ENCODE assay signal across 8 cellular contexts in genomic region chr1:227357229-227358078, GRCh38. TPM values are rescaled to one million over a fixed set of nuclear protein-coding genes. Genes with fewer than 3 reads are reported as not detected.
DNase-seq lines count a peak whose midpoint lies in the region; FAIRE-seq and TF ChIP-seq lines count a peak whose summit lies in the region.

No MANE protein-coding gene starts in this region.

- H3K79me2 ChIP-seq in hepatocyte, result no peaks in the 10 kb centered on the region

- H3K9me3 ChIP-seq in adrenal gland (replicated peaks in 1 of 3) (no peaks in the 10 kb centered on the region), hepatocyte (ENCODE audit: low read depth) (no peaks in the 10 kb centered on the region), small intestine (ENCODE audit: control insufficient read depth, low read depth) (no peaks in the 10 kb centered on the region)
- no peaks in the 10 kb centered on the region for H3K9me3 ChIP-seq in effector memory CD4-positive, alpha-beta T cell (ENCODE audit: control insufficient read depth, low read length)

- H3K27ac ChIP-seq in adrenal gland, result peak overlapping the region; percentile 59 to 88 (median 62)
- H3K27ac ChIP-seq in hepatocyte, result peak overlapping the region; percentile 79
- H3K27ac ChIP-seq in small intestine (ENCODE audit: low read depth in 1 of 2, low read length in 1 of 2), result peak overlapping the region; percentile 67 to 88
- H3K27ac ChIP-seq in effector memory CD4-positive, alpha-beta T cell (ENCODE audit: insufficient read depth, low read length, poor library complexity, severe bottlenecking), result no peak overlapping the region
- H3K27ac ChIP-seq in substantia nigra (ENCODE audit: low read depth, low read length, poor library complexity, severe bottlenecking), result no peak overlapping the region

- H3K9me2 ChIP-seq in hepatocyte (replicated peaks; ENCODE audit: insufficient read depth), result no peaks in the 10 kb centered on the region

- no peak for TF ChIP-seq POLR2A in adrenal gland (IDR thresholded peaks at IDR 0.05)

- intact Hi-C loops in adrenal gland (cut with DNase I), result no loop called here

- no peak overlapping the region for H2AFZ ChIP-seq in hepatocyte

- DNase-seq in HCEC 1CT, result peak; percentile 88
- DNase-seq in adrenal gland, result peak; percentile 76 to 93 (median 90)
- peak; percentile 72 for DNase-seq in hepatocyte (ENCODE audit: low spot score)
- peak; percentile 90 for DNase-seq in small intestine
- no peak for DNase-seq in effector memory CD4-positive, alpha-beta T cell
- DNase-seq in activated CD4-positive, alpha-beta T cell treated with anti-CD3 and anti-CD28 coated beads, Interleukin-2, amount 50 U/mL, for 1 hour, result no peak
- no peak for DNase-seq in NCI-H526 (lab: John Stamatoyannopoulos, UW)
- DNase-seq in substantia nigra (lab: John Stamatoyannopoulos, UW), result no peak

- no peak for FAIRE-seq in small intestine (lab: Jason Lieb, UNC)

- peak overlapping the region; percentile 44 for H3K4me2 ChIP-seq in hepatocyte

- H3K4me1 ChIP-seq in adrenal gland (replicated peaks in 1 of 2), result peaks cover 18 to 23% of the 10 kb centered on the region in 2 donors
- peaks cover 13% of the 10 kb centered on the region for H3K4me1 ChIP-seq in hepatocyte (ENCODE audit: insufficient read depth)
- no peaks in the 10 kb centered on the region for H3K4me1 ChIP-seq in small intestine (ENCODE audit: control insufficient read depth in 2 of 2, insufficient read depth in 1 of 2, low read depth in 1 of 2, low read length in 1 of 2)
- no peaks in the 10 kb centered on the region for H3K4me1 ChIP-seq in effector memory CD4-positive, alpha-beta T cell (ENCODE audit: control insufficient read depth, insufficient read depth, low read length, poor library complexity, severe bottlenecking)

- H3K4me3 ChIP-seq in adrenal gland (no peak overlapping the region), hepatocyte (no peak overlapping the region), small intestine (ENCODE audit: low read depth in 1 of 2, low read length in 2 of 2) (no peak overlapping the region)
- no peak overlapping the region for H3K4me3 ChIP-seq in effector memory CD4-positive, alpha-beta T cell (ENCODE audit: insufficient read depth, low read depth, low read length, poor library complexity, severe bottlenecking)

- WGBS in adrenal gland, 4 donors, result 24 to 34% (median 31%) methylated on average over 8 to 9 of the region's 9 CpGs
- WGBS in hepatocyte (ENCODE audit: low lambda C conversion rate, missing lambda C conversion rate), result 50% methylated on average over 9 of the region's 9 CpGs
- WGBS in small intestine, 3 donors, result 21 to 41% (median 34%) methylated on average over 9 of the region's 9 CpGs

- H3K27me3 ChIP-seq in adrenal gland (no peaks in the 10 kb centered on the region), hepatocyte (no peaks in the 10 kb centered on the region), small intestine (ENCODE audit: control insufficient read depth in 2 of 2, insufficient read depth in 2 of 2, low read length in 2 of 2) (no peaks in the 10 kb centered on the region)
- no peaks in the 10 kb centered on the region for H3K27me3 ChIP-seq in effector memory CD4-positive, alpha-beta T cell (replicated peaks; ENCODE audit: control insufficient read depth, insufficient read depth, low read length, poor library complexity, severe bottlenecking)

- peak in 3 of 6 experiments; percentile 20 to 29 (median 21) for TF ChIP-seq CTCF in adrenal gland (IDR thresholded peaks at IDR 0.05)
- no peak for TF ChIP-seq CTCF in hepatocyte (IDR thresholded peaks at IDR 0.05; ENCODE audit: poor library complexity)

- no peaks in the 10 kb centered on the region for H4K20me1 ChIP-seq in hepatocyte (ENCODE audit: insufficient read depth, poor library complexity, severe bottlenecking)

- H3K36me3 ChIP-seq in adrenal gland (replicated peaks in 1 of 2) (no peaks in the 10 kb centered on the region), hepatocyte (replicated peaks; ENCODE audit: insufficient read depth, low read depth) (no peaks in the 10 kb centered on the region), small intestine (ENCODE audit: control insufficient read depth in 2 of 2, insufficient read depth in 2 of 2, low read length in 2 of 2) (no peaks in the 10 kb centered on the region)
- H3K36me3 ChIP-seq in effector memory CD4-positive, alpha-beta T cell (ENCODE audit: control insufficient read depth, insufficient read depth, low read length), result no peaks in the 10 kb centered on the region

RNA-seq across cellular contexts. Expression of gene CDC42BPA, which starts 39.2 kb away (rescaled TPM):
- total RNA-seq in adrenal gland, result 10 to 100 TPM; 32.8 to 73.8 (median 42.6) TPM
- 10 to 100 TPM in 2 of 3 donors, 1 to 10 TPM in 1; 7.4 to 21.7 (median 14.1) TPM for polyA plus RNA-seq in adrenal gland
- 40.9 and 41.9 TPM in 2 replicates for total RNA-seq in hepatocyte
- 24.5 and 28.7 TPM in 2 replicates for polyA plus RNA-seq in hepatocyte
- polyA plus RNA-seq in small intestine, result 10 to 100 TPM; 10.8 to 15.2 (median 12.5) TPM

Comparison
In these comparisons a context has a peak if more than half of its experiments do, and no peak if none do; other contexts are left out.
1. DNase-seq: peak in HCEC 1CT (single experiment), adrenal gland (7 of 7), hepatocyte (single experiment) and small intestine (single experiment); none in effector memory CD4-positive, alpha-beta T cell (0 of 3), activated CD4-positive, alpha-beta T cell treated with anti-CD3 and anti-CD28 coated beads, Interleukin-2, amount 50 U/mL, for 1 hour (single experiment), NCI-H526 (0 of 2) and substantia nigra (0 of 49).
2. H3K27ac ChIP-seq: peak in adrenal gland (5 of 5), hepatocyte (single experiment) and small intestine (2 of 2); none in effector memory CD4-positive, alpha-beta T cell (single experiment) and substantia nigra (single experiment).